ENCODE assay signal across 15 cellular contexts in genomic region chr13:72437458-72437857, GRCh38.
A peak's percentile ranks its signal among the peaks of the same experiment; 100 is the strongest.
DNase-seq lines count a peak whose midpoint lies in the region; ATAC-seq and TF ChIP-seq lines count a peak whose summit lies in the region.
"Had no signal": no experiment of that assay in that cellular context is flagged by ENCODE, and none has a peak within 500 bp of the region (broad histone marks: within the 10 kb centered on the region; RNA-seq: fewer than 3 reads in every experiment).

No MANE protein-coding gene starts in this region.

- 33 to 40% methylated on average over 1 of the region's 1 CpG for WGBS in upper lobe of left lung, 2 donors

- no peaks in the 10 kb centered on the region for H3K36me3 ChIP-seq in upper lobe of left lung
- H3K36me3 ChIP-seq: esophagus muscularis mucosa had no signal

- DNase-seq in AG10803 (ENCODE audit: low read depth) (peak; percentile 46), KBM-7 (peak; percentile 2), amniotic stem cell (lab: John Stamatoyannopoulos, UW) (peak; percentile 28), foreskin melanocyte (peak; percentile 11), HuH-7 (ENCODE audit: low spot score) (no peak), upper lobe of left lung (no peak), HUDEP-2 (lab: John Stamatoyannopoulos, UW; ENCODE audit: unreplicated experiment in 76 of 76) (no peak), germinal center (ENCODE audit: low spot score) (no peak)
- DNase-seq: activated CD8-positive, alpha-beta memory T cell treated with anti-CD3 and anti-CD28 coated beads, Interleukin-2, amount 50 U/mL, for 4 hours; KG1; NCI-H2107; stimulated activated CD4-positive, alpha-beta T cell treated with anti-CD3 and anti-CD28 coated beads, Interleukin-2, amount 100 ng/mL, for 48 hours had no signal

- TF ChIP-seq POLR2A in upper lobe of left lung (IDR thresholded peaks at IDR 0.05) = no peak

- H3K27ac ChIP-seq in upper lobe of left lung = no peak overlapping the region
- H3K27ac ChIP-seq: esophagus muscularis mucosa had no signal

- no peak for TF ChIP-seq EP300 in upper lobe of left lung (IDR thresholded peaks at IDR 0.05)

- in situ Hi-C loops in KBM-7 (cut with MboI; ENCODE audit: low pct_unique_long_range_greater_than_20kb, low sequenced_read_pairs) = no loop called here

- TF ChIP-seq CTCF in AG10803 (conservative IDR thresholded peaks at IDR 0.05; ENCODE audit: low read length) (no peak), upper lobe of left lung (IDR thresholded peaks at IDR 0.05) (no peak)

- H3K9me3 ChIP-seq in upper lobe of left lung = no peaks in the 10 kb centered on the region
- H3K9me3 ChIP-seq: esophagus muscularis mucosa had no signal

- H3K4me1 ChIP-seq in upper lobe of left lung = no peaks in the 10 kb centered on the region
- H3K4me1 ChIP-seq: esophagus muscularis mucosa had no signal

- H3K27me3 ChIP-seq in upper lobe of left lung = no peaks in the 10 kb centered on the region
- H3K27me3 ChIP-seq: esophagus muscularis mucosa had no signal

- H3K4me3 ChIP-seq in AG10803 (ENCODE audit: low read length) = no peak overlapping the region
- H3K4me3 ChIP-seq in upper lobe of left lung = no peak overlapping the region
- H3K4me3 ChIP-seq: esophagus muscularis mucosa had no signal

- ATAC-seq in upper lobe of left lung (ENCODE audit: low FRiP score in 2 of 2) = no peak
- ATAC-seq: activated naive CD4-positive, alpha-beta T cell treated with anti-CD3 and anti-CD28 coated beads, Interleukin-2, amount 50 U/mL, for 72 hours; WTC11 had no signal

Comparison
In these comparisons a context has a peak if more than half of its experiments do, and no peak if none do; other contexts are left out.
1. DNase-seq: peak in AG10803 (single experiment), KBM-7 (single experiment), amniotic stem cell (single experiment) and foreskin melanocyte (single experiment); none in HuH-7 (single experiment), upper lobe of left lung (0 of 2), HUDEP-2 (0 of 76) and germinal center (single experiment).